Comparison of ENCODE assay signal across 8 cellular contexts in genomic region chrX:15301924-15302323, GRCh38. TPM values are rescaled to one million over a fixed set of nuclear protein-coding genes. Genes with fewer than 3 reads are reported as not detected.
DNase-seq lines count a peak whose midpoint lies in the region; ATAC-seq, FAIRE-seq and TF ChIP-seq lines count a peak whose summit lies in the region.

No MANE protein-coding gene starts in this region.

- H3K4me1 ChIP-seq in GM12878 (ENCODE audit: control insufficient read depth, insufficient read depth, low read length) = no peaks in the 10 kb centered on the region

- no peak for DNase-seq in GM18507 (ENCODE audit: extremely low spot score, insufficient read length, low read depth)
- DNase-seq in Kasumi-1 (lab: John Stamatoyannopoulos, UW) = peak; percentile 5 to 9
- DNase-seq in GM12878 (ENCODE audit: low read depth, low spot score) = no peak
- DNase-seq in natural killer cell = no peak
- no peak for DNase-seq in NCI-H1694 (lab: John Stamatoyannopoulos, UW)
- no peak for DNase-seq in hippocampal formation (lab: John Stamatoyannopoulos, UW)
- DNase-seq in NCI-H2196 treated with DMSO at 0.1 percent for 48 hours (lab: John Stamatoyannopoulos, UW; ENCODE audit: unreplicated experiment) = no peak

- SMC1A ChIA-PET in GM12878 (lab: Charles Lee; ENCODE audit: uncharacterized antibody, unreplicated experiment) = interaction anchor here (1.4 kb wide), 1 partner anchor 167 kb away, joined by 3 read pairs; no protein-coding TSS in a partner anchor

- TF ChIP-seq POLR2A in GM12878 (IDR thresholded peaks at IDR 0.05; ENCODE audit: low read depth, low read length) = no peak

- no peaks in the 10 kb centered on the region for H3K36me3 Mint-ChIP-seq in natural killer cell

- WGBS in GM12878 (ENCODE audit: insufficient coverage, insufficient replicate concordance, low lambda C conversion rate, missing lambda C conversion rate) = 1% methylated on average over 4 of the region's 4 CpGs

- TF ChIP-seq RAD21 in GM12878 (IDR thresholded peaks at IDR 0.05; ENCODE audit: insufficient read depth, low read depth, low read length) = no peak

- in situ Hi-C loops in GM12878 (cut with MboI) = no loop called here

- H2AFZ ChIP-seq in GM12878 (ENCODE audit: control insufficient read depth, low read depth, low read length) = no peak overlapping the region

- H3K9me3 Mint-ChIP-seq in natural killer cell = no peaks in the 10 kb centered on the region

- no peaks in the 10 kb centered on the region for H3K79me2 ChIP-seq in GM12878 (ENCODE audit: control insufficient read depth, insufficient read depth, low read length)

- no peak overlapping the region for H3K9ac ChIP-seq in GM12878 (ENCODE audit: control insufficient read depth, insufficient read depth, low read length)

- no peak overlapping the region for H3K27ac Mint-ChIP-seq in natural killer cell

- no TSS peak for BruUV-seq in GM12878 (replicated peaks; lab: Mats Ljungman, UMichigan)

- no peaks in the 10 kb centered on the region for H4K20me1 ChIP-seq in GM12878 (ENCODE audit: control insufficient read depth, insufficient read depth)

- CTCF ChIA-PET in GM12878 (lab: Yijun Ruan, JAX) = interaction anchor here (1.1 to 1.4 kb wide), 5 partner anchors 11 to 169 kb away, joined by 3 to 5 read pairs (median 3); no protein-coding TSS in a partner anchor

- H3K9me3 ChIP-seq in GM12878 (replicated peaks; ENCODE audit: control insufficient read depth, insufficient read depth, low read length) = no peaks in the 10 kb centered on the region

- no peak for TF ChIP-seq CTCF in GM12878 (IDR thresholded peaks at IDR 0.05 in 2 of 3, conservative IDR thresholded peaks at IDR 0.05 in 1 of 3; ENCODE audit: control insufficient read depth in 2 of 3, extremely low read depth in 1 of 3, insufficient read depth in 1 of 3, low read depth in 3 of 3, low read length in 3 of 3)
- no peak for TF ChIP-seq CTCF in natural killer cell (IDR thresholded peaks at IDR 0.05)

- H3K4me1 Mint-ChIP-seq in natural killer cell = no peaks in the 10 kb centered on the region

- H3K27me3 Mint-ChIP-seq in natural killer cell (ENCODE audit: low read depth in 2 of 2) = peaks cover 0 to 12% of the 10 kb centered on the region in 2 donors

- H3K4me3 Mint-ChIP-seq in natural killer cell = no peak overlapping the region

- no peaks in the 10 kb centered on the region; a peak in 1 of 4 replicates for H3K27me3 ChIP-seq in GM12878 (replicated peaks in 1 of 2; ENCODE audit: control insufficient read depth in 2 of 2, insufficient read depth in 2 of 2, low read length in 1 of 2)

- FAIRE-seq in GM18507 (lab: Jason Lieb, UNC) (peak; percentile 18), GM12878 (lab: Jason Lieb, UNC) (no peak)

- no peaks in the 10 kb centered on the region for H3K36me3 ChIP-seq in GM12878 (ENCODE audit: control insufficient read depth in 2 of 2, insufficient read depth in 2 of 2, low read length in 1 of 2)

- H3K4me3 ChIP-seq in GM12878 = no peak overlapping the region

- POLR2A ChIA-PET in GM12878 (lab: Charles Lee) = interaction anchor here (0.9 kb wide), 1 partner anchor 10 kb away, joined by 3 read pairs; no protein-coding TSS in a partner anchor

- no peak for TF ChIP-seq EP300 in GM12878 (IDR thresholded peaks at IDR 0.05; ENCODE audit: borderline replicate concordance in 1 of 2, control insufficient read depth in 1 of 2, low read depth in 2 of 2, low read length in 2 of 2)

- no peak overlapping the region for H3K4me2 ChIP-seq in GM12878 (ENCODE audit: control insufficient read depth, insufficient read depth)

- ATAC-seq in GM12878 (peak; percentile 70), natural killer cell (peak in 2 of 3 donors; percentile 31 to 49), GM18498 (IDR thresholded peaks at IDR 0.05; ENCODE audit: unreplicated experiment) (no peak)

- RAD21 ChIA-PET in GM12878 (lab: Charles Lee; ENCODE audit: unreplicated experiment) = interaction anchor here (1.3 kb wide), 1 partner anchor 81 kb away, joined by 4 read pairs; no protein-coding TSS in a partner anchor

- no peak overlapping the region for H3K27ac ChIP-seq in GM12878 (ENCODE audit: control insufficient read depth, insufficient read depth)

- intact Hi-C loops in GM12878 (cut with micrococcal nuclease; ENCODE audit: unreplicated experiment) = loop anchor here (2.0 kb wide), 1 partner anchor 167 kb away; no protein-coding TSS in a partner anchor
- intact Hi-C loops in natural killer cell (cut with micrococcal nuclease) = no loop called here

TF ChIP-seq in GM12878, 131 proteins besides CTCF, POLR2A, EP300 and RAD21:
- no peak for TF ChIP-seq DPF2 (IDR thresholded peaks at IDR 0.05)
- peak in 1 of 2 experiments; percentile 18; a peak in 1 of 4 replicates for TF ChIP-seq BHLHE40 (IDR thresholded peaks at IDR 0.05; ENCODE audit: borderline replicate concordance in 1 of 2, low read depth in 2 of 2, low read length in 1 of 2)
- TF ChIP-seq ATF7 (IDR thresholded peaks at IDR 0.05; ENCODE audit: low read depth) = no peak
- TF ChIP-seq NBN (IDR thresholded peaks at IDR 0.05) = no peak
- TF ChIP-seq RAD51 (IDR thresholded peaks at IDR 0.05) = 0 out of 2 replicates have a peak, but pooled peaks have one; percentile 22
TF ChIP-seq in GM12878: peak in this region for 2.

RNA-seq across cellular contexts. Expression of gene ASB11, which starts 13.5 kb away (rescaled TPM):
- total RNA-seq in GM12878 (2013; cell fraction: nucleolus; rRNA removed) = not detected in 2 replicates
- not detected in 2 replicates for total RNA-seq in GM12878 (2014; rRNA removed)
- not detected in 2 replicates for total RNA-seq in GM12878 (2014; rRNA removed; fragmentation: Illumina TruSeq; extraction: Trizol)
- not detected in 2 replicates for total RNA-seq in GM12878 (2021)
- polyA plus RNA-seq in GM12878 (2011; ENCODE audit: low read depth) = not detected
- polyA plus RNA-seq in GM12878 (2011; rRNA removed) = not detected in 2 replicates
- polyA plus RNA-seq in GM12878 (2011; cell fraction: cytosol; rRNA removed) = not detected in 2 replicates
- not detected in 2 replicates for polyA plus RNA-seq in GM12878 (2011; cell fraction: nucleus; rRNA removed)
- not detected in 2 replicates for polyA plus RNA-seq in GM12878 (2012)
- polyA plus RNA-seq in GM12878 (2014; fragmentation: Illumina TruSeq; extraction: Trizol) = not detected in 2 replicates
- polyA plus RNA-seq in GM12878 (2014; fragmentation: Nextera tagmentation; extraction: Ambion mirVana) = not detected
- polyA plus RNA-seq in GM12878 (2014; rRNA removed) = not detected in 2 replicates
- not detected for polyA plus RNA-seq in GM12878 (2016; fragmentation: Nextera tagmentation; extraction: Ambion mirVana)
- polyA minus RNA-seq in GM12878 (2011; rRNA and poly(A)+ RNA removed) = not detected in 2 replicates
- polyA minus RNA-seq in GM12878 (2011; cell fraction: cytosol; rRNA and poly(A)+ RNA removed) = not detected in 2 replicates
- polyA minus RNA-seq in GM12878 (2011; cell fraction: nucleus; rRNA and poly(A)+ RNA removed) = not detected in 2 replicates
- total RNA-seq in natural killer cell = under 1 TPM in 1 of 3 donors, not detected in 2; 0.24 TPM

RNA-seq across cellular contexts. Expression of gene ASB9, which starts 32.0 kb away (rescaled TPM):
- total RNA-seq in GM12878 (2013; cell fraction: nucleolus; rRNA removed) = 0.69 TPM in 1 of 2 replicates, not detected in the other
- total RNA-seq in GM12878 (2014; rRNA removed) = 0.51 and 0.87 TPM in 2 replicates
- total RNA-seq in GM12878 (2014; rRNA removed; fragmentation: Illumina TruSeq; extraction: Trizol) = 0.41 and 0.45 TPM in 2 replicates
- total RNA-seq in GM12878 (2021) = 0.31 and 0.35 TPM in 2 replicates
- not detected for polyA plus RNA-seq in GM12878 (2011; ENCODE audit: low read depth)
- 3.3 and 3.5 TPM in 2 replicates for polyA plus RNA-seq in GM12878 (2011; rRNA removed)
- 3.8 and 3.9 TPM in 2 replicates for polyA plus RNA-seq in GM12878 (2011; cell fraction: cytosol; rRNA removed)
- polyA plus RNA-seq in GM12878 (2011; cell fraction: nucleus; rRNA removed) = 2.2 and 2.5 TPM in 2 replicates
- polyA plus RNA-seq in GM12878 (2012) = 0.12 and 0.21 TPM in 2 replicates
- 0.31 and 1.2 TPM in 2 replicates for polyA plus RNA-seq in GM12878 (2014; fragmentation: Illumina TruSeq; extraction: Trizol)
- polyA plus RNA-seq in GM12878 (2014; fragmentation: Nextera tagmentation; extraction: Ambion mirVana) = 1 to 10 TPM in 1 of 2 experiments, under 1 TPM in 1; 0.91 to 1.1 TPM
- 0.56 and 0.77 TPM in 2 replicates for polyA plus RNA-seq in GM12878 (2014; rRNA removed)
- 1 to 10 TPM; 1.1 to 1.4 TPM for polyA plus RNA-seq in GM12878 (2016; fragmentation: Nextera tagmentation; extraction: Ambion mirVana)
- polyA minus RNA-seq in GM12878 (2011; rRNA and poly(A)+ RNA removed) = 3.6 and 6.8 TPM in 2 replicates
- polyA minus RNA-seq in GM12878 (2011; cell fraction: cytosol; rRNA and poly(A)+ RNA removed) = 1.4 TPM in 1 of 2 replicates, not detected in the other
- polyA minus RNA-seq in GM12878 (2011; cell fraction: nucleus; rRNA and poly(A)+ RNA removed) = 1.6 and 1.9 TPM in 2 replicates
- total RNA-seq in natural killer cell = not detected

RNA-seq across cellular contexts. Expression of gene PIGA, which starts 33.4 kb away (rescaled TPM):
- total RNA-seq in GM12878 (2013; cell fraction: nucleolus; rRNA removed) = 57.7 and 59.4 TPM in 2 replicates
- 11.1 and 15.4 TPM in 2 replicates for total RNA-seq in GM12878 (2014; rRNA removed)
- 14.0 and 14.9 TPM in 2 replicates for total RNA-seq in GM12878 (2014; rRNA removed; fragmentation: Illumina TruSeq; extraction: Trizol)
- total RNA-seq in GM12878 (2021) = 12.2 and 15.3 TPM in 2 replicates
- polyA plus RNA-seq in GM12878 (2011; ENCODE audit: low read depth) = 8.5 TPM
- polyA plus RNA-seq in GM12878 (2011; rRNA removed) = 24.1 and 29.7 TPM in 2 replicates
- polyA plus RNA-seq in GM12878 (2011; cell fraction: cytosol; rRNA removed) = 7.3 and 9.6 TPM in 2 replicates
- polyA plus RNA-seq in GM12878 (2011; cell fraction: nucleus; rRNA removed) = 21.2 and 27.8 TPM in 2 replicates
- 6.9 and 9.2 TPM in 2 replicates for polyA plus RNA-seq in GM12878 (2012)
- 12.0 and 15.9 TPM in 2 replicates for polyA plus RNA-seq in GM12878 (2014; fragmentation: Illumina TruSeq; extraction: Trizol)
- 1 to 10 TPM; 4.9 to 6.8 TPM for polyA plus RNA-seq in GM12878 (2014; fragmentation: Nextera tagmentation; extraction: Ambion mirVana)
- 5.7 and 7.5 TPM in 2 replicates for polyA plus RNA-seq in GM12878 (2014; rRNA removed)
- polyA plus RNA-seq in GM12878 (2016; fragmentation: Nextera tagmentation; extraction: Ambion mirVana) = 10 to 100 TPM in 1 of 2 experiments, 1 to 10 TPM in 1; 9.4 to 11.0 TPM
- 28.2 and 33.3 TPM in 2 replicates for polyA minus RNA-seq in GM12878 (2011; rRNA and poly(A)+ RNA removed)
- polyA minus RNA-seq in GM12878 (2011; cell fraction: cytosol; rRNA and poly(A)+ RNA removed) = 6.3 and 7.4 TPM in 2 replicates
- 26.4 and 29.5 TPM in 2 replicates for polyA minus RNA-seq in GM12878 (2011; cell fraction: nucleus; rRNA and poly(A)+ RNA removed)
- 100 to 1,000 TPM in 1 of 3 donors, 10 to 100 TPM in 2; 71.8 to 111 (median 87.6) TPM for total RNA-seq in natural killer cell

Comparison
In these comparisons a context has a peak if more than half of its experiments do, and no peak if none do; other contexts are left out.
1. DNase-seq: peak in Kasumi-1 (2 of 2); none in GM18507 (single experiment), GM12878 (single experiment), natural killer cell (single experiment), NCI-H1694 (single experiment), hippocampal formation (0 of 2) and NCI-H2196 treated with DMSO at 0.1 percent for 48 hours (single experiment).